25 cellular contexts compared by ENCODE assay signal in the genomic region with DNA sequence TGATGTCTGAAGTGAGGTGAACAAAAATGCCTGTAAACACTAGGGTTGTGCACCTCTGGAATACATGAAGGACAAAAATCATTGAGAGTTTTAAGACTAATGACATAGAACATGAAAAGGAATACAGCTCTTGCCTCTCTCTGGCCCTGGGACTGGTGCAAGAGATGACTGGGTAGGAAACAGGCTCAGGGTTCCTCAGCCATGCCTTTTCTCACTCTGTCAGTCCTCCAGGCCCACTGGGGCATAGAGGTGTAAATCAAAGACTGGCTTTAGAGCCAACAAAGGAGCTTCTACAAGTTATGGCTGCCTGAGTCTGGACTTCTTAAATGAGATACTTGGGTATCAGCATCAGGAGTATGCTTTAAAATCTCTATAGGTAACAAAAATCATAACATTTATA.
DNase-seq lines count a peak whose midpoint lies in the region; ATAC-seq and TF ChIP-seq lines count a peak whose summit lies in the region.
"Had no signal": no experiment of that assay in that cellular context is flagged by ENCODE, and none has a peak within 500 bp of the region (broad histone marks: within the 10 kb centered on the region; RNA-seq: fewer than 3 reads in every experiment).

No MANE protein-coding gene starts in this region.

- H3K27me3 Mint-ChIP-seq in activated CD8-positive, alpha-beta T cell treated with anti-CD3 and anti-CD28 coated beads for 36 hours = no peaks in the 10 kb centered on the region
- no peaks in the 10 kb centered on the region for H3K27me3 Mint-ChIP-seq in activated CD8-positive, alpha-beta T cell treated with anti-CD3 and anti-CD28 coated beads, Interleukin-2, amount 10 ng/mL, durations not matched to agents 7 days and 5 days (ENCODE audit: low read depth)
- H3K27me3 Mint-ChIP-seq: progenitor cell of endocrine pancreas; stimulated activated memory B cell treated with anti-CD40 and anti-IgM and Interleukin-4, amounts not matched to agents 10 μg/mL and 1 μg/mL and 100 μg/mL, for 72 hours; T-helper 17 cell had no signal

- no peak for DNase-seq in activated CD8-positive, alpha-beta T cell treated with anti-CD3 and anti-CD28 coated beads for 36 hours
- DNase-seq in activated CD8-positive, alpha-beta T cell treated with anti-CD3 and anti-CD28 coated beads, Interleukin-2, amount 10 ng/mL, durations not matched to agents 7 days and 5 days = no peak
- DNase-seq in cerebellum (ENCODE audit: low spot score) (no peak), superior temporal gyrus (ENCODE audit: extremely low spot score) (no peak), HT-29 (ENCODE audit: low spot score) (no peak), stomach (no peak)
- DNase-seq: 8988T; activated CD8-positive, alpha-beta memory T cell treated with anti-CD3 and anti-CD28 coated beads for 24 hours; activated effector memory CD4-positive, alpha-beta T cell treated with Interleukin-2 at 50 U/mL for 16 hours; CD4-positive, CD25-positive, alpha-beta regulatory T cell; dorsolateral prefrontal cortex; NCI-H1105; NCI-H2029 treated with DMSO at 0.1 percent for 48 hours; NCI-H526; right lobe of liver; RPMI8226; stimulated activated CD4-positive, alpha-beta T cell treated with anti-CD3 and anti-CD28 coated beads, Interleukin-4, amount 100 ng/mL, for 4 hours; T-helper 17 cell had no signal

- ATAC-seq in activated CD8-positive, alpha-beta T cell treated with anti-CD3 and anti-CD28 coated beads for 36 hours = peak; percentile 7
- ATAC-seq in activated CD8-positive, alpha-beta T cell treated with anti-CD3 and anti-CD28 coated beads, Interleukin-2, amount 10 ng/mL, durations not matched to agents 7 days and 5 days = no peak
- peak; percentile 44 for ATAC-seq in HG02885 (IDR thresholded peaks at IDR 0.05; ENCODE audit: poor library complexity, unreplicated experiment)
- ATAC-seq: left lobe of liver; right lobe of liver; stimulated activated memory B cell treated with anti-CD40 and anti-IgM and Interleukin-4, amounts not matched to agents 10 μg/mL and 1 μg/mL and 100 μg/mL, for 72 hours; T-helper 17 cell had no signal

- peaks cover 13% of the 10 kb centered on the region for H3K4me1 Mint-ChIP-seq in activated CD8-positive, alpha-beta T cell treated with anti-CD3 and anti-CD28 coated beads for 36 hours (ENCODE audit: low read depth)
- no peaks in the 10 kb centered on the region for H3K4me1 Mint-ChIP-seq in activated CD8-positive, alpha-beta T cell treated with anti-CD3 and anti-CD28 coated beads, Interleukin-2, amount 10 ng/mL, durations not matched to agents 7 days and 5 days (ENCODE audit: low read depth)
- H3K4me1 Mint-ChIP-seq: stimulated activated memory B cell treated with anti-CD40 and anti-IgM and Interleukin-4, amounts not matched to agents 10 μg/mL and 1 μg/mL and 100 μg/mL, for 72 hours; T-helper 17 cell had no signal

- H3K27me3 ChIP-seq in OCI-LY3 (ENCODE audit: low read depth, low read length) (no peaks in the 10 kb centered on the region), stomach (no peaks in the 10 kb centered on the region)
- H3K27me3 ChIP-seq: dorsolateral prefrontal cortex, hepatocyte, right lobe of liver had no signal

- intact Hi-C loops in activated CD8-positive, alpha-beta T cell treated with anti-CD3 and anti-CD28 coated beads for 36 hours (cut with micrococcal nuclease) = no loop called here
- intact Hi-C loops in stomach (cut with DNase I; ENCODE audit: low total_unique reads) = no loop called here

- H3K9me3 Mint-ChIP-seq in activated CD8-positive, alpha-beta T cell treated with anti-CD3 and anti-CD28 coated beads for 36 hours = peaks cover 2% of the 10 kb centered on the region
- H3K9me3 Mint-ChIP-seq in activated CD8-positive, alpha-beta T cell treated with anti-CD3 and anti-CD28 coated beads, Interleukin-2, amount 10 ng/mL, durations not matched to agents 7 days and 5 days (ENCODE audit: insufficient read depth) = no peaks in the 10 kb centered on the region
- H3K9me3 Mint-ChIP-seq: stimulated activated memory B cell treated with anti-CD40 and anti-IgM and Interleukin-4, amounts not matched to agents 10 μg/mL and 1 μg/mL and 100 μg/mL, for 72 hours had no signal

- TF ChIP-seq POLR2A in stomach (IDR thresholded peaks at IDR 0.05) = no peak

- TF ChIP-seq CTCF in activated CD8-positive, alpha-beta T cell treated with anti-CD3 and anti-CD28 coated beads for 36 hours (IDR thresholded peaks at IDR 0.05) = no peak
- TF ChIP-seq CTCF in OCI-LY3 (IDR thresholded peaks at IDR 0.05; ENCODE audit: low read depth, low read length) (no peak), stomach (IDR thresholded peaks at IDR 0.05) (no peak)

- H3K36me3 ChIP-seq in OCI-LY3 (replicated peaks; ENCODE audit: low read depth, low read length) (no peaks in the 10 kb centered on the region), stomach (no peaks in the 10 kb centered on the region)
- H3K36me3 ChIP-seq: HAP-1, right lobe of liver had no signal

- H4K20me1 ChIP-seq in OCI-LY3 (ENCODE audit: insufficient read depth, low read length) = no peaks in the 10 kb centered on the region

- no peak overlapping the region for H2AFZ ChIP-seq in OCI-LY3 (ENCODE audit: low read depth, low read length)
- H2AFZ ChIP-seq: hepatocyte had no signal

- H3K4me3 Mint-ChIP-seq in activated CD8-positive, alpha-beta T cell treated with anti-CD3 and anti-CD28 coated beads for 36 hours = no peak overlapping the region
- no peak overlapping the region for H3K4me3 Mint-ChIP-seq in activated CD8-positive, alpha-beta T cell treated with anti-CD3 and anti-CD28 coated beads, Interleukin-2, amount 10 ng/mL, durations not matched to agents 7 days and 5 days
- H3K4me3 Mint-ChIP-seq: CD4-positive, CD25-positive, alpha-beta regulatory T cell; stimulated activated memory B cell treated with anti-CD40 and anti-IgM and Interleukin-4, amounts not matched to agents 10 μg/mL and 1 μg/mL and 100 μg/mL, for 72 hours; T-helper 17 cell had no signal

- H3K4me2 ChIP-seq in OCI-LY3 (ENCODE audit: low read length) = peak overlapping the region; percentile 20; the same call in 1 of the 2 replicates
- H3K4me2 ChIP-seq: hepatocyte had no signal

- H3K4me3 ChIP-seq in OCI-LY3 (ENCODE audit: low read length) = no peak overlapping the region
- H3K4me3 ChIP-seq in stomach = no peak overlapping the region
- H3K4me3 ChIP-seq: dorsolateral prefrontal cortex, HAP-1, hepatocyte, right lobe of liver had no signal

- POLR2A ChIA-PET in activated CD8-positive, alpha-beta T cell treated with anti-CD3 and anti-CD28 coated beads for 36 hours (lab: Charles Lee) = no interaction called here
- POLR2A ChIA-PET in activated CD8-positive, alpha-beta T cell treated with anti-CD3 and anti-CD28 coated beads, Interleukin-2, amount 10 ng/mL, durations not matched to agents 7 days and 5 days (lab: Charles Lee) = interaction anchor here (0.6 kb wide), 1 partner anchor 624 kb away, joined by 3 read pairs; no protein-coding TSS in a partner anchor

- H3K9ac ChIP-seq in OCI-LY3 (ENCODE audit: low read length) = no peak overlapping the region

- no peaks in the 10 kb centered on the region for H3K79me2 ChIP-seq in OCI-LY3 (ENCODE audit: low read length)
- H3K79me2 ChIP-seq: hepatocyte had no signal

- CTCF ChIA-PET in activated CD8-positive, alpha-beta T cell treated with anti-CD3 and anti-CD28 coated beads for 36 hours (lab: Charles Lee) = no interaction called here
- CTCF ChIA-PET in activated CD8-positive, alpha-beta T cell treated with anti-CD3 and anti-CD28 coated beads, Interleukin-2, amount 10 ng/mL, durations not matched to agents 7 days and 5 days (lab: Charles Lee) = interaction anchor here (0.9 kb wide), 1 partner anchor 32 kb away, joined by 3 read pairs; no protein-coding TSS in a partner anchor

- H3K27ac Mint-ChIP-seq in activated CD8-positive, alpha-beta T cell treated with anti-CD3 and anti-CD28 coated beads for 36 hours = no peak overlapping the region
- H3K27ac Mint-ChIP-seq in activated CD8-positive, alpha-beta T cell treated with anti-CD3 and anti-CD28 coated beads, Interleukin-2, amount 10 ng/mL, durations not matched to agents 7 days and 5 days = no peak overlapping the region
- H3K27ac Mint-ChIP-seq: progenitor cell of endocrine pancreas; stimulated activated memory B cell treated with anti-CD40 and anti-IgM and Interleukin-4, amounts not matched to agents 10 μg/mL and 1 μg/mL and 100 μg/mL, for 72 hours; T-helper 17 cell had no signal

- H3K4me1 ChIP-seq in OCI-LY3 (ENCODE audit: low read length) = peaks cover 25% of the 10 kb centered on the region
- H3K4me1 ChIP-seq in stomach = no peaks in the 10 kb centered on the region
- H3K4me1 ChIP-seq: HAP-1, right lobe of liver had no signal

- H3K36me3 Mint-ChIP-seq in activated CD8-positive, alpha-beta T cell treated with anti-CD3 and anti-CD28 coated beads for 36 hours (ENCODE audit: low read depth) = no peaks in the 10 kb centered on the region
- no peaks in the 10 kb centered on the region for H3K36me3 Mint-ChIP-seq in activated CD8-positive, alpha-beta T cell treated with anti-CD3 and anti-CD28 coated beads, Interleukin-2, amount 10 ng/mL, durations not matched to agents 7 days and 5 days (ENCODE audit: low read depth)
- H3K36me3 Mint-ChIP-seq: CD4-positive, CD25-positive, alpha-beta regulatory T cell; stimulated activated memory B cell treated with anti-CD40 and anti-IgM and Interleukin-4, amounts not matched to agents 10 μg/mL and 1 μg/mL and 100 μg/mL, for 72 hours had no signal

- no peak for TF ChIP-seq EP300 in stomach (IDR thresholded peaks at IDR 0.05)

- H3K27ac ChIP-seq in OCI-LY3 (ENCODE audit: low read length) = 0 out of 2 replicates have a peak overlapping the region, but pooled peaks have one; percentile 20
- no peak overlapping the region for H3K27ac ChIP-seq in stomach
- H3K27ac ChIP-seq: hepatocyte, right lobe of liver had no signal

- H3K9me3 ChIP-seq in OCI-LY3 (ENCODE audit: insufficient read depth, low read length) (no peaks in the 10 kb centered on the region), stomach (no peaks in the 10 kb centered on the region)
- H3K9me3 ChIP-seq: HAP-1, right lobe of liver had no signal
